In the genomic region with DNA sequence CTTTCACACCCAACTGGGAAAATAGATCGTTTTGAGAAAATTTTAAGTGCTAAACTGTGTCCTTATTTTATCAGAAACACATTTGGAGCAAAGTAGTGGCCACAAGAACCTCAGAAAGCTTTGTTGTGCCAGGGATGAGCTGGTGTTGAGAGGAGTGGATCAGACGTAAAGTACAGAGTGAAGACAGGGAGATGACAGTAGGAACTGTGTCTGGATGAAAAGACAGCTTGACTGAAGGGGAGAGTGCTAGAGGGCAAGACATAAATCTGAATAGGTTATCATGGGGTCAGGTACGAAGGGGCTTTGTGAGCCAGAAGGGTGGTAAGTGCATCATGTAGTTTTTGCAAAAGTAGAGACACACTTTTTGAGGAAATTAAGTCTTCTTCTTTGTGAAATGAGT, we compare ENCODE assay signal across 1 cellular context.
TF ChIP-seq lines count a peak whose summit lies in the region.

No MANE protein-coding gene starts in this region.

TF ChIP-seq in WTC11, 78 proteins besides CTCF, POLR2A, EP300 and RAD21 (continued from another document):
- no peak for TF ChIP-seq ATF6 (CRISPR knock-in tag; IDR thresholded peaks at IDR 0.05)
- no peak for TF ChIP-seq MLX (CRISPR knock-in tag; IDR thresholded peaks at IDR 0.05)
- no peak for TF ChIP-seq ERG (CRISPR knock-in tag; IDR thresholded peaks at IDR 0.05)
- TF ChIP-seq NFATC4 (CRISPR knock-in tag; IDR thresholded peaks at IDR 0.05) = no peak
- TF ChIP-seq, protein P1, sequence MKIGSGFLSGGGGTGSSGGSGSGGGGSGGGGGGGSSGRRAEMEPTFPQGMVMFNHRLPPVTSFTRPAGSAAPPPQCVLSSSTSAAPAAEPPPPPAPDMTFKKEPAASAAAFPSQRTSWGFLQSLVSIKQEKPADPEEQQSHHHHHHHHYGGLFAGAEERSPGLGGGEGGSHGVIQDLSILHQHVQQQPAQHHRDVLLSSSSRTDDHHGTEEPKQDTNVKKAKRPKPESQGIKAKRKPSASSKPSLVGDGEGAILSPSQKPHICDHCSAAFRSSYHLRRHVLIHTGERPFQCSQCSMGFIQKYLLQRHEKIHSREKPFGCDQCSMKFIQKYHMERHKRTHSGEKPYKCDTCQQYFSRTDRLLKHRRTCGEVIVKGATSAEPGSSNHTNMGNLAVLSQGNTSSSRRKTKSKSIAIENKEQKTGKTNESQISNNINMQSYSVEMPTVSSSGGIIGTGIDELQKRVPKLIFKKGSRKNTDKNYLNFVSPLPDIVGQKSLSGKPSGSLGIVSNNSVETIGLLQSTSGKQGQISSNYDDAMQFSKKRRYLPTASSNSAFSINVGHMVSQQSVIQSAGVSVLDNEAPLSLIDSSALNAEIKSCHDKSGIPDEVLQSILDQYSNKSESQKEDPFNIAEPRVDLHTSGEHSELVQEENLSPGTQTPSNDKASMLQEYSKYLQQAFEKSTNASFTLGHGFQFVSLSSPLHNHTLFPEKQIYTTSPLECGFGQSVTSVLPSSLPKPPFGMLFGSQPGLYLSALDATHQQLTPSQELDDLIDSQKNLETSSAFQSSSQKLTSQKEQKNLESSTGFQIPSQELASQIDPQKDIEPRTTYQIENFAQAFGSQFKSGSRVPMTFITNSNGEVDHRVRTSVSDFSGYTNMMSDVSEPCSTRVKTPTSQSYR (CRISPR knock-in tag; IDR thresholded peaks at IDR 0.05) = no peak
- TF ChIP-seq SOX15 (CRISPR knock-in tag; IDR thresholded peaks at IDR 0.05) = no peak
- no peak for TF ChIP-seq NFE2L1 (CRISPR knock-in tag; IDR thresholded peaks at IDR 0.05)
- no peak for TF ChIP-seq ZNF416 (CRISPR knock-in tag; IDR thresholded peaks at IDR 0.05)
- no peak for TF ChIP-seq ZMAT4 (CRISPR knock-in tag; IDR thresholded peaks at IDR 0.05)
- no peak for TF ChIP-seq PRRX2 (CRISPR knock-in tag; IDR thresholded peaks at IDR 0.05)
- no peak for TF ChIP-seq TEAD4 (CRISPR knock-in tag; IDR thresholded peaks at IDR 0.05)
- no peak for TF ChIP-seq AFF4 (CRISPR knock-in tag; IDR thresholded peaks at IDR 0.05; ENCODE audit: borderline replicate concordance)
- no peak for TF ChIP-seq MXD4 (CRISPR knock-in tag; IDR thresholded peaks at IDR 0.05; ENCODE audit: borderline replicate concordance)
TF ChIP-seq in WTC11: peak in this region for 0.
